ENCODE assay signal across 15 cellular contexts in the genomic region with DNA sequence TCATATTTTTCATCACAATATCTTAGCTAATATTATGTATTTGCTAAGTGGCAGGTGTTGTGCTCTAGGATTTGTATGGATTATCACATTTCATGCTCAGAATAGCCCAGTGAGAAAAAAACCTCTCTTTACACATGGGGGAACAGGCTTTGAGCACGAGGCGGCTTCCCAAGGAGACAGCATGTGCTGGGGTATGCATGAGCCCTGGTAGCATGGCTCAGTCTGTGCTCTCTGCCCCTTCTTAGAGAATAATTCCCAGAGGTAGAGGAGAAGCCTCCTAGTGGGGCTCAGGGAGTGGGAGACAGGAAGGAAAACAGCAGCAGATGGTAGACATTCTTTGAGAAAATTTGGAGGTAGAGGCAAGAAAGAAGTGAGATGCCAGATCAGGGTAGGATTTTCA. TPM values are rescaled to one million over a fixed set of nuclear protein-coding genes. Genes with fewer than 3 reads are reported as not detected.
A peak's percentile ranks its signal among the peaks of the same experiment; 100 is the strongest.
DNase-seq lines count a peak whose midpoint lies in the region; ATAC-seq and TF ChIP-seq lines count a peak whose summit lies in the region.
"Had no signal": no experiment of that assay in that cellular context is flagged by ENCODE, and none has a peak within 500 bp of the region (broad histone marks: within the 10 kb centered on the region; RNA-seq: fewer than 3 reads in every experiment).

No MANE protein-coding gene starts in this region.

- H3K27me3 Mint-ChIP-seq in T-helper 2 cell treated with Interferon-gamma antibody and Interleukin-4, amounts not matched to agents 5 μg/mL and 100 μg/mL, for 36 hours (ENCODE audit: low read depth) = no peaks in the 10 kb centered on the region
- peaks cover 0 to 2% (median 0%) of the 10 kb centered on the region in 3 donors for H3K27me3 Mint-ChIP-seq in CD14-positive monocyte (ENCODE audit: low read depth in 3 of 3)
- no peaks in the 10 kb centered on the region for H3K27me3 Mint-ChIP-seq in central memory CD8-positive, alpha-beta T cell
- no peaks in the 10 kb centered on the region for H3K27me3 Mint-ChIP-seq in activated T-helper 1 cell treated with anti-CD3 and anti-CD28 coated beads, Interleukin-12 subunit alpha, Interleukin-12 subunit beta, Interleukin-2, Interleukin-4 antibody, amounts not matched to agents 30 ng/mL and 10 ng/mL and 1 ng/mL, durations not matched to agents 14 hours and 24 hours and 36 hours (ENCODE audit: insufficient read depth)

- H3K4me1 Mint-ChIP-seq in T-helper 2 cell treated with Interferon-gamma antibody and Interleukin-4, amounts not matched to agents 5 μg/mL and 100 μg/mL, for 36 hours (ENCODE audit: low read depth) = no peaks in the 10 kb centered on the region
- H3K4me1 Mint-ChIP-seq in CD14-positive monocyte = peaks cover 7% of the 10 kb centered on the region
- peaks cover 10% of the 10 kb centered on the region for H3K4me1 Mint-ChIP-seq in central memory CD8-positive, alpha-beta T cell
- H3K4me1 Mint-ChIP-seq in activated T-helper 1 cell treated with anti-CD3 and anti-CD28 coated beads, Interleukin-12 subunit alpha, Interleukin-12 subunit beta, Interleukin-2, Interleukin-4 antibody, amounts not matched to agents 30 ng/mL and 10 ng/mL and 1 ng/mL, durations not matched to agents 14 hours and 24 hours and 36 hours (ENCODE audit: low read depth) = peaks cover 4% of the 10 kb centered on the region

- no peak for TF ChIP-seq CTCF in CD14-positive monocyte (IDR thresholded peaks at IDR 0.05)

- no peak overlapping the region for H3K4me3 Mint-ChIP-seq in T-helper 2 cell treated with Interferon-gamma antibody and Interleukin-4, amounts not matched to agents 5 μg/mL and 100 μg/mL, for 36 hours
- H3K4me3 Mint-ChIP-seq in CD14-positive monocyte = no peak overlapping the region
- H3K4me3 Mint-ChIP-seq in central memory CD8-positive, alpha-beta T cell = no peak overlapping the region
- H3K4me3 Mint-ChIP-seq in activated T-helper 1 cell treated with anti-CD3 and anti-CD28 coated beads, Interleukin-12 subunit alpha, Interleukin-12 subunit beta, Interleukin-2, Interleukin-4 antibody, amounts not matched to agents 30 ng/mL and 10 ng/mL and 1 ng/mL, durations not matched to agents 14 hours and 24 hours and 36 hours = no peak overlapping the region
- H3K4me3 Mint-ChIP-seq: CD8-positive, alpha-beta T cell had no signal

- peaks cover 56% of the 10 kb centered on the region for H3K36me3 Mint-ChIP-seq in T-helper 2 cell treated with Interferon-gamma antibody and Interleukin-4, amounts not matched to agents 5 μg/mL and 100 μg/mL, for 36 hours (ENCODE audit: low read depth)
- H3K36me3 Mint-ChIP-seq in CD14-positive monocyte = peaks cover 58% of the 10 kb centered on the region in 2 donors
- H3K36me3 Mint-ChIP-seq in central memory CD8-positive, alpha-beta T cell (ENCODE audit: insufficient read depth) = peaks cover 40% of the 10 kb centered on the region
- peaks cover 55% of the 10 kb centered on the region for H3K36me3 Mint-ChIP-seq in activated T-helper 1 cell treated with anti-CD3 and anti-CD28 coated beads, Interleukin-12 subunit alpha, Interleukin-12 subunit beta, Interleukin-2, Interleukin-4 antibody, amounts not matched to agents 30 ng/mL and 10 ng/mL and 1 ng/mL, durations not matched to agents 14 hours and 24 hours and 36 hours (ENCODE audit: low read depth)

- intact Hi-C loops in CD14-positive monocyte (cut with micrococcal nuclease) = no loop called here
- intact Hi-C loops in activated T-helper 1 cell treated with anti-CD3 and anti-CD28 coated beads, Interleukin-12 subunit alpha, Interleukin-12 subunit beta, Interleukin-2, Interleukin-4 antibody, amounts not matched to agents 30 ng/mL and 10 ng/mL and 1 ng/mL, durations not matched to agents 14 hours and 24 hours and 36 hours (cut with micrococcal nuclease) = no loop called here

- no peak for ATAC-seq in central memory CD8-positive, alpha-beta T cell (replicated peaks; ENCODE audit: extremely low read depth, poor library complexity, severe bottlenecking)
- ATAC-seq: CD8-positive, alpha-beta T cell; HCT116 had no signal

- no peak for DNase-seq in T-helper 2 cell treated with Interferon-gamma antibody and Interleukin-4, amounts not matched to agents 5 μg/mL and 100 μg/mL, for 36 hours (ENCODE audit: low spot score)
- DNase-seq in T-helper 2 cell (no peak), CD14-positive monocyte (ENCODE audit: low spot score) (no peak), DMS53 treated with DMSO at 0.1 percent for 48 hours (lab: John Stamatoyannopoulos, UW; ENCODE audit: unreplicated experiment) (peak; percentile 43), retina (no peak)
- DNase-seq in central memory CD8-positive, alpha-beta T cell (ENCODE audit: low spot score in 2 of 2) = no peak
- no peak for DNase-seq in activated effector memory CD4-positive, alpha-beta T cell treated with anti-CD3 and anti-CD28 coated beads, Interleukin-2, amount 50 U/mL, for 16 hours
- DNase-seq in activated T-helper 1 cell treated with anti-CD3 and anti-CD28 coated beads, Interleukin-12 subunit alpha, Interleukin-12 subunit beta, Interleukin-2, Interleukin-4 antibody, amounts not matched to agents 30 ng/mL and 10 ng/mL and 1 ng/mL, durations not matched to agents 14 hours and 24 hours and 36 hours (ENCODE audit: low spot score) = no peak
- DNase-seq: ACHN; C1 segment of cervical spinal cord; CD8-positive, alpha-beta T cell; COR-L47; DMS79; GM23248 had no signal

- H3K9me3 Mint-ChIP-seq in T-helper 2 cell treated with Interferon-gamma antibody and Interleukin-4, amounts not matched to agents 5 μg/mL and 100 μg/mL, for 36 hours = peaks cover 6% of the 10 kb centered on the region
- H3K9me3 Mint-ChIP-seq in CD14-positive monocyte = no peaks in the 10 kb centered on the region
- no peaks in the 10 kb centered on the region for H3K9me3 Mint-ChIP-seq in central memory CD8-positive, alpha-beta T cell
- peaks cover 6% of the 10 kb centered on the region for H3K9me3 Mint-ChIP-seq in activated T-helper 1 cell treated with anti-CD3 and anti-CD28 coated beads, Interleukin-12 subunit alpha, Interleukin-12 subunit beta, Interleukin-2, Interleukin-4 antibody, amounts not matched to agents 30 ng/mL and 10 ng/mL and 1 ng/mL, durations not matched to agents 14 hours and 24 hours and 36 hours
- H3K9me3 Mint-ChIP-seq: CD8-positive, alpha-beta T cell had no signal

- peak overlapping the region; percentile 37 for H3K27ac Mint-ChIP-seq in T-helper 2 cell treated with Interferon-gamma antibody and Interleukin-4, amounts not matched to agents 5 μg/mL and 100 μg/mL, for 36 hours
- peak overlapping the region in 4 of 7 donors; percentile 4 to 66 (median 30) for H3K27ac Mint-ChIP-seq in CD14-positive monocyte
- peak overlapping the region; percentile 60 for H3K27ac Mint-ChIP-seq in central memory CD8-positive, alpha-beta T cell (ENCODE audit: low read depth)
- H3K27ac Mint-ChIP-seq in activated T-helper 1 cell treated with anti-CD3 and anti-CD28 coated beads, Interleukin-12 subunit alpha, Interleukin-12 subunit beta, Interleukin-2, Interleukin-4 antibody, amounts not matched to agents 30 ng/mL and 10 ng/mL and 1 ng/mL, durations not matched to agents 14 hours and 24 hours and 36 hours = no peak overlapping the region
- H3K27ac Mint-ChIP-seq: CD8-positive, alpha-beta T cell had no signal

RNA-seq across cellular contexts. Expression of a gene that starts 31.6 kb away (rescaled TPM):
- 10 to 100 TPM; 65.9 to 71.5 TPM for polyA plus RNA-seq in CD14-positive monocyte
- 57.0 and 62.7 TPM in 2 replicates for total RNA-seq in activated T-helper 1 cell treated with anti-CD3 and anti-CD28 coated beads, Interleukin-12 subunit alpha, Interleukin-12 subunit beta, Interleukin-2, Interleukin-4 antibody, amounts not matched to agents 30 ng/mL and 10 ng/mL and 1 ng/mL, durations not matched to agents 14 hours and 24 hours and 36 hours
